ENCODE assay signal across 8 cellular contexts in the genomic region with DNA sequence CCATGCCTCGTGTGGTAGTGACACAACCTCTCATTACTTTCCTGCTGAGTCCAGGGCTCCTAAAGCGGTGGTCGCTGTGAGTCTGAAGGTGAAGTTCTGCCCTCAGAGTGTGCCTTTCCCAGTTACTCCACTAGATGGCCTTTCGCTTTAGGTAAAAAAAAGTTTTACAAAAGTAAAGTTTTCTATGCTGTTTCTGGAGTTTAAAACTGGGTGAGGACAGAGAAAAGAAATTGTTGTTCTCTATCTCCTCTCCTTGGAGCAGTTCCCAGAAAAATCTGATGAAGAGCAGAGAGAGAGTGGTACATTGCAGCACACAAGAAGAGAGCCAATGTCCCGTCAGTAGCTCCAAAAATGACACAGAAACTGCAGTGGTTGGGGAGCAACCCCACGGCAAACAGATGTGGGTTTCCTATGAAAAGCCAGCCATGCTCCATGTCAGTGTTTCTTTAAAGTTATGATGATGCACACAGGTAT.
A peak's percentile ranks its signal among the peaks of the same experiment; 100 is the strongest.
DNase-seq lines count a peak whose midpoint lies in the region; ATAC-seq and TF ChIP-seq lines count a peak whose summit lies in the region.

No MANE protein-coding gene starts in this region.

- TF ChIP-seq CTCF in AG04449 (IDR thresholded peaks at IDR 0.05; ENCODE audit: insufficient read depth, low read length, missing control alignments) (peak; percentile 73), left ventricle myocardium inferior (IDR thresholded peaks at IDR 0.05; ENCODE audit: borderline replicate concordance) (peak; percentile 83)

- no peak for ATAC-seq in GM19467 (IDR thresholded peaks at IDR 0.05; ENCODE audit: unreplicated experiment)

- H3K4me1 ChIP-seq in left ventricle myocardium inferior = peaks cover 32% of the 10 kb centered on the region
- H3K4me1 ChIP-seq in CD4-positive, alpha-beta memory T cell (ENCODE audit: insufficient read depth, low read length) = no peaks in the 10 kb centered on the region

- no peaks in the 10 kb centered on the region for H3K4me1 Mint-ChIP-seq in CD4-positive, alpha-beta memory T cell

- POLR2A ChIA-PET in AG04449 (lab: Yijun Ruan, JAX) = no interaction called here
- POLR2A ChIA-PET in CD4-positive, alpha-beta memory T cell (lab: Charles Lee; ENCODE audit: partially characterized antibody) = no interaction called here

- no peak overlapping the region for H3K27ac Mint-ChIP-seq in CD4-positive, alpha-beta memory T cell

- CTCF ChIA-PET in AG04449 (lab: Yijun Ruan, JAX) = interaction anchor here (0.6 to 8.7 kb wide), 67 partner anchors 9 to 898 kb away, joined by 3 to 112 read pairs (median 4); no protein-coding TSS in a partner anchor
- CTCF ChIA-PET in CD4-positive, alpha-beta memory T cell (lab: Charles Lee; ENCODE audit: partially characterized antibody) = interaction anchor here (0.5 to 1.2 kb wide), 3 partner anchors 10 to 1542 kb away, joined by 3 to 4 read pairs (median 4); no protein-coding TSS in a partner anchor

- H3K27me3 Mint-ChIP-seq in CD4-positive, alpha-beta memory T cell = peaks cover 2 to 5% of the 10 kb centered on the region in 2 donors

- no peak overlapping the region for H3K4me3 ChIP-seq in AG04449 (ENCODE audit: low read depth, low read length)
- H3K4me3 ChIP-seq in left ventricle myocardium inferior = no peak overlapping the region
- H3K4me3 ChIP-seq in CD4-positive, alpha-beta memory T cell (ENCODE audit: low read length in 2 of 2) = no peak overlapping the region

- intact Hi-C loops in left ventricle myocardium inferior (cut with micrococcal nuclease) = loop anchor here (10.0 kb wide), 1 partner anchor 495 kb away; no protein-coding TSS in a partner anchor
- intact Hi-C loops in CD4-positive, alpha-beta memory T cell (cut with micrococcal nuclease) = no loop called here

- no peaks in the 10 kb centered on the region for H3K36me3 Mint-ChIP-seq in CD4-positive, alpha-beta memory T cell

- no peak overlapping the region for H3K4me3 Mint-ChIP-seq in CD4-positive, alpha-beta memory T cell

- H3K27me3 ChIP-seq in left ventricle myocardium inferior (ENCODE audit: low read depth) = no peaks in the 10 kb centered on the region
- H3K27me3 ChIP-seq in CD4-positive, alpha-beta memory T cell (ENCODE audit: insufficient read depth, low read length) = no peaks in the 10 kb centered on the region

- no peak overlapping the region for H3K27ac ChIP-seq in left ventricle myocardium inferior (replicated peaks)
- no peak overlapping the region for H3K27ac ChIP-seq in CD4-positive, alpha-beta memory T cell (ENCODE audit: low read depth, low read length)

- DNase-seq in AG04449 (ENCODE audit: low read depth, low spot score) = no peak
- DNase-seq in H4 (ENCODE audit: low spot score) = peak; percentile 56
- DNase-seq in SKM-1 treated with dmso at 0.1 percent for 144 hours (lab: John Stamatoyannopoulos, UW; ENCODE audit: unreplicated experiment) = peak; percentile 45
- DNase-seq in left ventricle myocardium inferior = no peak
- peak; percentile 58 for DNase-seq in superior temporal gyrus (ENCODE audit: extremely low spot score)
- no peak for DNase-seq in T-helper 2 cell
- DNase-seq in CD4-positive, alpha-beta memory T cell = no peak

- no peaks in the 10 kb centered on the region for H3K36me3 ChIP-seq in left ventricle myocardium inferior
- no peaks in the 10 kb centered on the region for H3K36me3 ChIP-seq in CD4-positive, alpha-beta memory T cell (ENCODE audit: insufficient read depth, low read length)

- no peaks in the 10 kb centered on the region for H3K9me3 Mint-ChIP-seq in CD4-positive, alpha-beta memory T cell

- H3K9me3 ChIP-seq in left ventricle myocardium inferior (replicated peaks) = no peaks in the 10 kb centered on the region
- H3K9me3 ChIP-seq in CD4-positive, alpha-beta memory T cell (ENCODE audit: control insufficient read depth in 1 of 2, low read length in 2 of 2) = no peaks in the 10 kb centered on the region

Comparison
In these comparisons a context has a peak if more than half of its experiments do, and no peak if none do; other contexts are left out.
1. DNase-seq: peak in H4 (single experiment), SKM-1 treated with dmso at 0.1 percent for 144 hours (single experiment) and superior temporal gyrus (single experiment); none in AG04449 (single experiment), left ventricle myocardium inferior (single experiment), T-helper 2 cell (0 of 5) and CD4-positive, alpha-beta memory T cell (0 of 5).